In genomic region chr14:80291099-80291498, GRCh38 we compare ENCODE assay signal across 20 cellular contexts.
DNase-seq lines count a peak whose midpoint lies in the region; ATAC-seq and TF ChIP-seq lines count a peak whose summit lies in the region.
"Had no signal": no experiment of that assay in that cellular context is flagged by ENCODE, and none has a peak within 500 bp of the region (broad histone marks: within the 10 kb centered on the region; RNA-seq: fewer than 3 reads in every experiment).

No MANE protein-coding gene starts in this region.

- H3K9ac ChIP-seq in BLaER1 treated with 17β-estradiol and CSF1 and Interleukin-3, amounts not matched to agents 10 nM and 100 nM: no peak overlapping the region
- H3K9ac ChIP-seq in KMS-11: no peak overlapping the region

- no peak overlapping the region for H2AFZ ChIP-seq in KMS-11 (ENCODE audit: low read depth)
- H2AFZ ChIP-seq: GM23338 had no signal

- H3K36me3 Mint-ChIP-seq in endothelial cell (ENCODE audit: low read depth, unreplicated experiment): no peaks in the 10 kb centered on the region
- H3K36me3 Mint-ChIP-seq: CD4-positive, alpha-beta memory T cell had no signal

- H3K27me3 ChIP-seq in BLaER1 treated with 17β-estradiol and CSF1 and Interleukin-3, amounts not matched to agents 10 nM and 100 nM: no peaks in the 10 kb centered on the region
- H3K27me3 ChIP-seq in KMS-11 (ENCODE audit: insufficient read depth, low read depth) (no peaks in the 10 kb centered on the region), uterus (no peaks in the 10 kb centered on the region)
- H3K27me3 ChIP-seq: BE2C, SJCRH30 had no signal

- H3K27ac Mint-ChIP-seq in endothelial cell (ENCODE audit: unreplicated experiment): no peak overlapping the region
- H3K27ac Mint-ChIP-seq: CD4-positive, alpha-beta memory T cell; GM23338 had no signal

- H4K20me1 ChIP-seq in BLaER1 treated with 17β-estradiol and CSF1 and Interleukin-3, amounts not matched to agents 10 nM and 100 nM: no peaks in the 10 kb centered on the region
- no peaks in the 10 kb centered on the region for H4K20me1 ChIP-seq in KMS-11 (ENCODE audit: insufficient read depth)

- no peak for TF ChIP-seq POLR2A in uterus (IDR thresholded peaks at IDR 0.05)

- H3K4me3 ChIP-seq in BLaER1 treated with 17β-estradiol and CSF1 and Interleukin-3, amounts not matched to agents 10 nM and 100 nM: no peak overlapping the region
- no peak overlapping the region for H3K4me3 ChIP-seq in KMS-11 (IDR thresholded peaks at IDR 0.05; ENCODE audit: insufficient read depth, low read depth, low read length)
- no peak overlapping the region for H3K4me3 ChIP-seq in astrocyte of the spinal cord (ENCODE audit: low read depth, low read length)
- H3K4me3 ChIP-seq in uterus: no peak overlapping the region
- H3K4me3 ChIP-seq: GM23338, SJCRH30 had no signal

- H3K4me2 ChIP-seq in BLaER1 treated with 17β-estradiol and CSF1 and Interleukin-3, amounts not matched to agents 10 nM and 100 nM: peak overlapping the region in 4 of 11 experiments; percentile 6 to 31 (median 24); a peak in 5 of 22 replicates
- H3K4me2 ChIP-seq in KMS-11: peak overlapping the region; percentile 42
- H3K4me2 ChIP-seq: GM23338 had no signal

- intact Hi-C loops in uterus (cut with DNase I; ENCODE audit: low total_unique reads): no loop called here

- no peak for TF ChIP-seq CTCF in KMS-11 (conservative IDR thresholded peaks at IDR 0.05; ENCODE audit: low read depth, low read length)
- no peak for TF ChIP-seq CTCF in astrocyte of the spinal cord (IDR thresholded peaks at IDR 0.05; ENCODE audit: low read depth, low read length)
- no peak for TF ChIP-seq CTCF in uterus (IDR thresholded peaks at IDR 0.05)
- TF ChIP-seq CTCF in endothelial cell (IDR thresholded peaks at IDR 0.05; ENCODE audit: unreplicated experiment): no peak

- peaks cover 9 to 22% (median 16%) of the 10 kb centered on the region in 11 experiments; a peak in 19 of 22 replicates for H3K9me3 ChIP-seq in BLaER1 treated with 17β-estradiol and CSF1 and Interleukin-3, amounts not matched to agents 10 nM and 100 nM (replicated peaks in 1 of 11)
- H3K9me3 ChIP-seq in uterus: no peaks in the 10 kb centered on the region
- H3K9me3 ChIP-seq: BE2C, SJCRH30 had no signal

- DNase-seq in OCI-M1 (lab: John Stamatoyannopoulos, UW): peak; percentile 3
- DNase-seq in astrocyte of the spinal cord (ENCODE audit: low read depth, low spot score): peak; percentile 18
- DNase-seq in uterus: no peak
- DNase-seq in endothelial cell (ENCODE audit: low spot score): no peak
- no peak for DNase-seq in NCI-H187 treated with DMSO at 0.1 percent for 48 hours (lab: John Stamatoyannopoulos, UW)
- DNase-seq: BE2C, EL, HCEC 1CT, NCI-H1092, NCI-H146, NCI-H2227 treated with DMSO at 0.1 percent for 48 hours, NCI-H510A treated with DMSO at 0.1 percent for 48 hours, NCI-H774, SJCRH30, SW 1271 had no signal

- no peaks in the 10 kb centered on the region for H3K4me1 Mint-ChIP-seq in endothelial cell (ENCODE audit: unreplicated experiment)
- H3K4me1 Mint-ChIP-seq: CD4-positive, alpha-beta memory T cell; GM23338 had no signal

- no peaks in the 10 kb centered on the region for H3K9me3 Mint-ChIP-seq in endothelial cell (ENCODE audit: unreplicated experiment)

- no peak overlapping the region for H3K4me3 Mint-ChIP-seq in endothelial cell (ENCODE audit: unreplicated experiment)
- H3K4me3 Mint-ChIP-seq: CD4-positive, alpha-beta memory T cell; GM23338 had no signal

- H3K36me3 ChIP-seq in BLaER1 treated with 17β-estradiol and CSF1 and Interleukin-3, amounts not matched to agents 10 nM and 100 nM: no peaks in the 10 kb centered on the region
- no peaks in the 10 kb centered on the region for H3K36me3 ChIP-seq in KMS-11 (ENCODE audit: insufficient read depth)
- H3K36me3 ChIP-seq in uterus: no peaks in the 10 kb centered on the region
- H3K36me3 ChIP-seq: BE2C, SJCRH30 had no signal

- no peaks in the 10 kb centered on the region for H3K79me2 ChIP-seq in KMS-11 (ENCODE audit: insufficient read depth, low read depth)

- in situ Hi-C loops in astrocyte of the spinal cord (cut with HindIII; ENCODE audit: low sequenced_read_pairs): no loop called here

- peak overlapping the region in 6 of 11 experiments; percentile 14 to 60 (median 44); a peak in 10 of 22 replicates for H3K27ac ChIP-seq in BLaER1 treated with 17β-estradiol and CSF1 and Interleukin-3, amounts not matched to agents 10 nM and 100 nM
- H3K27ac ChIP-seq in KMS-11 (no peak overlapping the region), uterus (no peak overlapping the region)
- H3K27ac ChIP-seq: SJCRH30 had no signal

- H3K27me3 Mint-ChIP-seq in endothelial cell (ENCODE audit: unreplicated experiment): no peaks in the 10 kb centered on the region

- H3K4me1 ChIP-seq in BLaER1 treated with 17β-estradiol and CSF1 and Interleukin-3, amounts not matched to agents 10 nM and 100 nM: peaks cover 0 to 9% (median 0%) of the 10 kb centered on the region in 10 experiments; a peak in 2 of 20 replicates
- H3K4me1 ChIP-seq in KMS-11 (ENCODE audit: low read depth, poor library complexity, severe bottlenecking): peaks cover 16% of the 10 kb centered on the region
- H3K4me1 ChIP-seq in uterus: no peaks in the 10 kb centered on the region
- H3K4me1 ChIP-seq: BE2C, SJCRH30 had no signal

- ATAC-seq in HG03139 (IDR thresholded peaks at IDR 0.05; ENCODE audit: unreplicated experiment): no peak
- ATAC-seq: GM23338 had no signal

Comparison
In these comparisons a context has a peak if more than half of its experiments do, and no peak if none do; other contexts are left out.
1. H3K27ac ChIP-seq: peak in BLaER1 treated with 17β-estradiol and CSF1 and Interleukin-3, amounts not matched to agents 10 nM and 100 nM (6 of 11); none in KMS-11 (single experiment) and uterus (0 of 2).
2. DNase-seq: peak in OCI-M1 (single experiment) and astrocyte of the spinal cord (single experiment); none in uterus (0 of 2), endothelial cell (single experiment) and NCI-H187 treated with DMSO at 0.1 percent for 48 hours (single experiment).